9 cellular contexts compared by ENCODE assay signal in the genomic region with DNA sequence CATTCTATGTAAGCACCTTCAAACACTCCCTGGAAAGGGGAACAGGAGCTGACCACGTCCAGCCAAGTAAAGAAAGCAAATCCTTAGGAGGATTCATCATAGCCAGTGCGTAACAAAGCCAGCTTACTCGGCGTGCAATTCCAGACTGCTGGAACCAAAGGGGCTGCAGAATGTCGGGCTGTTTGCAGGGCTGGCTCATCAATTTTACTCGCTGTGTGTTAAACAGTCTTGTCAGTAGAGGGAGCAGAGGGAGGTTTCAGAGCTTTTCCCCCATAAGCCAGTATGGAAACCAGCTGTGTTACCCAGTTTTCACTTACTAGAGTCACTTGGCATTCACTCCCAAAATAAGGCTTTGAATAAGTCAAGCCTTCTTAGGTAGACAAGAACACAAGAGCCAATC.
DNase-seq lines count a peak whose midpoint lies in the region; ATAC-seq and TF ChIP-seq lines count a peak whose summit lies in the region.
"Had no signal": no experiment of that assay in that cellular context is flagged by ENCODE, and none has a peak within 500 bp of the region (broad histone marks: within the 10 kb centered on the region; RNA-seq: fewer than 3 reads in every experiment).

No MANE protein-coding gene starts in this region.

- no peaks in the 10 kb centered on the region for H3K9me3 Mint-ChIP-seq in WTC11
- H3K9me3 Mint-ChIP-seq: T-cell had no signal

- peak; percentile 91 for ATAC-seq in WTC11
- ATAC-seq: T-cell had no signal

- TF ChIP-seq CTCF in WTC11 (IDR thresholded peaks at IDR 0.05) = peak; percentile 19; the same call in 1 of the 2 replicates

- H3K27me3 Mint-ChIP-seq in WTC11 (ENCODE audit: low read depth) = no peaks in the 10 kb centered on the region
- H3K27me3 Mint-ChIP-seq: T-cell had no signal

- H3K4me3 Mint-ChIP-seq in WTC11 = no peak overlapping the region
- H3K4me3 Mint-ChIP-seq: T-cell had no signal

- peaks cover 23% of the 10 kb centered on the region for H3K36me3 Mint-ChIP-seq in WTC11

- no peak overlapping the region for H3K27ac Mint-ChIP-seq in WTC11
- H3K27ac Mint-ChIP-seq: T-cell had no signal

- CTCF ChIA-PET in WTC11 (lab: Charles Lee) = interaction anchor here (0.6 to 2.1 kb wide), 11 partner anchors 11 to 440 kb away, joined by 3 to 9 read pairs (median 3); a partner anchor contains a TSS

- POLR2A ChIA-PET in WTC11 (lab: Charles Lee) = no interaction called here

- H3K4me1 Mint-ChIP-seq in WTC11 = no peaks in the 10 kb centered on the region; the same call in 1 of the 2 replicates

- DNase-seq in COR-L47 (lab: John Stamatoyannopoulos, UW) (peak; percentile 3), HT1080 (ENCODE audit: low read depth) (peak; percentile 10), WTC11 (ENCODE audit: low spot score) (peak; percentile 38), left kidney (ENCODE audit: low read depth, low spot score) (peak; percentile 65), NCI-H187 treated with DMSO at 0.1 percent for 48 hours (lab: John Stamatoyannopoulos, UW) (no peak), DMS79 (lab: John Stamatoyannopoulos, UW) (no peak)
- DNase-seq in activated CD4-positive, alpha-beta T cell treated with anti-CD3 and anti-CD28 coated beads for 1 hour = no peak
- DNase-seq in activated CD8-positive, alpha-beta memory T cell treated with anti-CD3 and anti-CD28 coated beads, Interleukin-2, amount 50 U/mL, for 48 hours = no peak
- DNase-seq: T-cell had no signal

TF ChIP-seq in WTC11, 78 proteins besides CTCF, POLR2A, EP300 and RAD21:
- no peak for TF ChIP-seq SOX15 (CRISPR knock-in tag; IDR thresholded peaks at IDR 0.05)
- TF ChIP-seq RORB (CRISPR knock-in tag; IDR thresholded peaks at IDR 0.05) = no peak
- TF ChIP-seq TP53 (CRISPR knock-in tag; IDR thresholded peaks at IDR 0.05) = no peak
- TF ChIP-seq, protein P1, sequence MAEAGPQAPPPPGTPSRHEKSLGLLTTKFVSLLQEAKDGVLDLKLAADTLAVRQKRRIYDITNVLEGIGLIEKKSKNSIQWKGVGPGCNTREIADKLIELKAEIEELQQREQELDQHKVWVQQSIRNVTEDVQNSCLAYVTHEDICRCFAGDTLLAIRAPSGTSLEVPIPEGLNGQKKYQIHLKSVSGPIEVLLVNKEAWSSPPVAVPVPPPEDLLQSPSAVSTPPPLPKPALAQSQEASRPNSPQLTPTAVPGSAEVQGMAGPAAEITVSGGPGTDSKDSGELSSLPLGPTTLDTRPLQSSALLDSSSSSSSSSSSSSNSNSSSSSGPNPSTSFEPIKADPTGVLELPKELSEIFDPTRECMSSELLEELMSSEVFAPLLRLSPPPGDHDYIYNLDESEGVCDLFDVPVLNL (CRISPR knock-in tag; IDR thresholded peaks at IDR 0.05; ENCODE audit: borderline replicate concordance, low read depth) = no peak
- TF ChIP-seq, protein P2, sequence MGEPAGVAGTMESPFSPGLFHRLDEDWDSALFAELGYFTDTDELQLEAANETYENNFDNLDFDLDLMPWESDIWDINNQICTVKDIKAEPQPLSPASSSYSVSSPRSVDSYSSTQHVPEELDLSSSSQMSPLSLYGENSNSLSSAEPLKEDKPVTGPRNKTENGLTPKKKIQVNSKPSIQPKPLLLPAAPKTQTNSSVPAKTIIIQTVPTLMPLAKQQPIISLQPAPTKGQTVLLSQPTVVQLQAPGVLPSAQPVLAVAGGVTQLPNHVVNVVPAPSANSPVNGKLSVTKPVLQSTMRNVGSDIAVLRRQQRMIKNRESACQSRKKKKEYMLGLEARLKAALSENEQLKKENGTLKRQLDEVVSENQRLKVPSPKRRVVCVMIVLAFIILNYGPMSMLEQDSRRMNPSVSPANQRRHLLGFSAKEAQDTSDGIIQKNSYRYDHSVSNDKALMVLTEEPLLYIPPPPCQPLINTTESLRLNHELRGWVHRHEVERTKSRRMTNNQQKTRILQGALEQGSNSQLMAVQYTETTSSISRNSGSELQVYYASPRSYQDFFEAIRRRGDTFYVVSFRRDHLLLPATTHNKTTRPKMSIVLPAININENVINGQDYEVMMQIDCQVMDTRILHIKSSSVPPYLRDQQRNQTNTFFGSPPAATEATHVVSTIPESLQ (CRISPR knock-in tag; IDR thresholded peaks at IDR 0.05) = no peak
- no peak for TF ChIP-seq ZNF138 (CRISPR knock-in tag; conservative IDR thresholded peaks at IDR 0.05)
- TF ChIP-seq KAT7 (CRISPR knock-in tag; IDR thresholded peaks at IDR 0.05; ENCODE audit: borderline replicate concordance) = no peak
- TF ChIP-seq JUN (CRISPR knock-in tag; IDR thresholded peaks at IDR 0.05) = no peak
- no peak for TF ChIP-seq MXD4 (CRISPR knock-in tag; IDR thresholded peaks at IDR 0.05; ENCODE audit: borderline replicate concordance)
- TF ChIP-seq, protein P3, sequence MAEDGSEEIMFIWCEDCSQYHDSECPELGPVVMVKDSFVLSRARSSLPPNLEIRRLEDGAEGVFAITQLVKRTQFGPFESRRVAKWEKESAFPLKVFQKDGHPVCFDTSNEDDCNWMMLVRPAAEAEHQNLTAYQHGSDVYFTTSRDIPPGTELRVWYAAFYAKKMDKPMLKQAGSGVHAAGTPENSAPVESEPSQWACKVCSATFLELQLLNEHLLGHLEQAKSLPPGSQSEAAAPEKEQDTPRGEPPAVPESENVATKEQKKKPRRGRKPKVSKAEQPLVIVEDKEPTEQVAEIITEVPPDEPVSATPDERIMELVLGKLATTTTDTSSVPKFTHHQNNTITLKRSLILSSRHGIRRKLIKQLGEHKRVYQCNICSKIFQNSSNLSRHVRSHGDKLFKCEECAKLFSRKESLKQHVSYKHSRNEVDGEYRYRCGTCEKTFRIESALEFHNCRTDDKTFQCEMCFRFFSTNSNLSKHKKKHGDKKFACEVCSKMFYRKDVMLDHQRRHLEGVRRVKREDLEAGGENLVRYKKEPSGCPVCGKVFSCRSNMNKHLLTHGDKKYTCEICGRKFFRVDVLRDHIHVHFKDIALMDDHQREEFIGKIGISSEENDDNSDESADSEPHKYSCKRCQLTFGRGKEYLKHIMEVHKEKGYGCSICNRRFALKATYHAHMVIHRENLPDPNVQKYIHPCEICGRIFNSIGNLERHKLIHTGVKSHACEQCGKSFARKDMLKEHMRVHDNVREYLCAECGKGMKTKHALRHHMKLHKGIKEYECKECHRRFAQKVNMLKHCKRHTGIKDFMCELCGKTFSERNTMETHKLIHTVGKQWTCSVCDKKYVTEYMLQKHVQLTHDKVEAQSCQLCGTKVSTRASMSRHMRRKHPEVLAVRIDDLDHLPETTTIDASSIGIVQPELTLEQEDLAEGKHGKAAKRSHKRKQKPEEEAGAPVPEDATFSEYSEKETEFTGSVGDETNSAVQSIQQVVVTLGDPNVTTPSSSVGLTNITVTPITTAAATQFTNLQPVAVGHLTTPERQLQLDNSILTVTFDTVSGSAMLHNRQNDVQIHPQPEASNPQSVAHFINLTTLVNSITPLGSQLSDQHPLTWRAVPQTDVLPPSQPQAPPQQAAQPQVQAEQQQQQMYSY (CRISPR knock-in tag; IDR thresholded peaks at IDR 0.05) = no peak
- TF ChIP-seq IRF2 (CRISPR knock-in tag; IDR thresholded peaks at IDR 0.05; ENCODE audit: borderline replicate concordance, low read depth) = no peak
- TF ChIP-seq NR2C2 (CRISPR knock-in tag; IDR thresholded peaks at IDR 0.05) = no peak
- no peak for TF ChIP-seq PRRX2 (CRISPR knock-in tag; IDR thresholded peaks at IDR 0.05)
TF ChIP-seq in WTC11: peak in this region for 0.

Comparison
In these comparisons a context has a peak if more than half of its experiments do, and no peak if none do; other contexts are left out.
1. DNase-seq: peak in COR-L47 (single experiment), HT1080 (single experiment), WTC11 (single experiment) and left kidney (single experiment); none in activated CD4-positive, alpha-beta T cell treated with anti-CD3 and anti-CD28 coated beads for 1 hour (single experiment), activated CD8-positive, alpha-beta memory T cell treated with anti-CD3 and anti-CD28 coated beads, Interleukin-2, amount 50 U/mL, for 48 hours (single experiment), NCI-H187 treated with DMSO at 0.1 percent for 48 hours (single experiment) and DMS79 (single experiment).